In genomic region chr4:8242782-8243556, GRCh38 we compare ENCODE assay signal across 2 cellular contexts.
TF ChIP-seq lines count a peak whose summit lies in the region.

No MANE protein-coding gene starts in this region.

TF ChIP-seq in IMR-90, 13 proteins besides CTCF, POLR2A, EP300 and RAD21:
- TF ChIP-seq, protein P1, sequence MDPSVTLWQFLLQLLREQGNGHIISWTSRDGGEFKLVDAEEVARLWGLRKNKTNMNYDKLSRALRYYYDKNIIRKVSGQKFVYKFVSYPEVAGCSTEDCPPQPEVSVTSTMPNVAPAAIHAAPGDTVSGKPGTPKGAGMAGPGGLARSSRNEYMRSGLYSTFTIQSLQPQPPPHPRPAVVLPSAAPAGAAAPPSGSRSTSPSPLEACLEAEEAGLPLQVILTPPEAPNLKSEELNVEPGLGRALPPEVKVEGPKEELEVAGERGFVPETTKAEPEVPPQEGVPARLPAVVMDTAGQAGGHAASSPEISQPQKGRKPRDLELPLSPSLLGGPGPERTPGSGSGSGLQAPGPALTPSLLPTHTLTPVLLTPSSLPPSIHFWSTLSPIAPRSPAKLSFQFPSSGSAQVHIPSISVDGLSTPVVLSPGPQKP (IDR thresholded peaks at IDR 0.05; ENCODE audit: borderline replicate concordance, low read depth, low read length), result no peak
- TF ChIP-seq, protein P2, sequence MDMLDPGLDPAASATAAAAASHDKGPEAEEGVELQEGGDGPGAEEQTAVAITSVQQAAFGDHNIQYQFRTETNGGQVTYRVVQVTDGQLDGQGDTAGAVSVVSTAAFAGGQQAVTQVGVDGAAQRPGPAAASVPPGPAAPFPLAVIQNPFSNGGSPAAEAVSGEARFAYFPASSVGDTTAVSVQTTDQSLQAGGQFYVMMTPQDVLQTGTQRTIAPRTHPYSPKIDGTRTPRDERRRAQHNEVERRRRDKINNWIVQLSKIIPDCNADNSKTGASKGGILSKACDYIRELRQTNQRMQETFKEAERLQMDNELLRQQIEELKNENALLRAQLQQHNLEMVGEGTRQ (IDR thresholded peaks at IDR 0.05; ENCODE audit: low read depth, low read length), result no peak
- TF ChIP-seq BHLHE40 (IDR thresholded peaks at IDR 0.05; ENCODE audit: low read depth, low read length) (no peak), MXI1 (IDR thresholded peaks at IDR 0.05; ENCODE audit: borderline replicate concordance, low read depth, low read length) (no peak), CHD1 (IDR thresholded peaks at IDR 0.05; ENCODE audit: low read depth, low read length) (no peak), SMC3 (IDR thresholded peaks at IDR 0.05; ENCODE audit: low read depth, low read length) (no peak), MAZ (IDR thresholded peaks at IDR 0.05; ENCODE audit: borderline replicate concordance, low read depth, low read length) (no peak), NFE2L2 (IDR thresholded peaks at IDR 0.05; ENCODE audit: low read depth, low read length) (no peak), FOS (IDR thresholded peaks at IDR 0.05; ENCODE audit: low read depth, low read length) (no peak), MAFK (IDR thresholded peaks at IDR 0.05; ENCODE audit: low read depth, low read length) (no peak), RFX5 (IDR thresholded peaks at IDR 0.05; ENCODE audit: low read depth, low read length) (no peak), RCOR1 (IDR thresholded peaks at IDR 0.05; ENCODE audit: insufficient replicate concordance, low read length) (no peak), CEBPB (IDR thresholded peaks at IDR 0.05; ENCODE audit: low read depth, low read length) (no peak)

TF ChIP-seq in K562, 482 proteins besides CTCF, POLR2A, EP300 and RAD21 (continues in another document):
- TF ChIP-seq, protein P1 (CRISPR knock-in tag; IDR thresholded peaks at IDR 0.05), result no peak
- TF ChIP-seq PTBP1 (IDR thresholded peaks at IDR 0.05; ENCODE audit: low read depth, low read length), result no peak
- TF ChIP-seq ZNF76 (CRISPR knock-in tag; IDR thresholded peaks at IDR 0.05; ENCODE audit: borderline replicate concordance), result peak; percentile 55; the same call in 1 of the 2 replicates
- no peak for TF ChIP-seq ZNF436 (CRISPR knock-in tag; IDR thresholded peaks at IDR 0.05)
- TF ChIP-seq HDAC8 (tag; IDR thresholded peaks at IDR 0.05), result peak; percentile 83; the same call in 1 of the 2 replicates
- TF ChIP-seq PRMT5 (CRISPR knock-in tag; IDR thresholded peaks at IDR 0.05), result no peak
- TF ChIP-seq, protein P3, sequence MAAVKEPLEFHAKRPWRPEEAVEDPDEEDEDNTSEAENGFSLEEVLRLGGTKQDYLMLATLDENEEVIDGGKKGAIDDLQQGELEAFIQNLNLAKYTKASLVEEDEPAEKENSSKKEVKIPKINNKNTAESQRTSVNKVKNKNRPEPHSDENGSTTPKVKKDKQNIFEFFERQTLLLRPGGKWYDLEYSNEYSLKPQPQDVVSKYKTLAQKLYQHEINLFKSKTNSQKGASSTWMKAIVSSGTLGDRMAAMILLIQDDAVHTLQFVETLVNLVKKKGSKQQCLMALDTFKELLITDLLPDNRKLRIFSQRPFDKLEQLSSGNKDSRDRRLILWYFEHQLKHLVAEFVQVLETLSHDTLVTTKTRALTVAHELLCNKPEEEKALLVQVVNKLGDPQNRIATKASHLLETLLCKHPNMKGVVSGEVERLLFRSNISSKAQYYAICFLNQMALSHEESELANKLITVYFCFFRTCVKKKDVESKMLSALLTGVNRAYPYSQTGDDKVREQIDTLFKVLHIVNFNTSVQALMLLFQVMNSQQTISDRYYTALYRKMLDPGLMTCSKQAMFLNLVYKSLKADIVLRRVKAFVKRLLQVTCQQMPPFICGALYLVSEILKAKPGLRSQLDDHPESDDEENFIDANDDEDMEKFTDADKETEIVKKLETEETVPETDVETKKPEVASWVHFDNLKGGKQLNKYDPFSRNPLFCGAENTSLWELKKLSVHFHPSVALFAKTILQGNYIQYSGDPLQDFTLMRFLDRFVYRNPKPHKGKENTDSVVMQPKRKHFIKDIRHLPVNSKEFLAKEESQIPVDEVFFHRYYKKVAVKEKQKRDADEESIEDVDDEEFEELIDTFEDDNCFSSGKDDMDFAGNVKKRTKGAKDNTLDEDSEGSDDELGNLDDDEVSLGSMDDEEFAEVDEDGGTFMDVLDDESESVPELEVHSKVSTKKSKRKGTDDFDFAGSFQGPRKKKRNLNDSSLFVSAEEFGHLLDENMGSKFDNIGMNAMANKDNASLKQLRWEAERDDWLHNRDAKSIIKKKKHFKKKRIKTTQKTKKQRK (IDR thresholded peaks at IDR 0.05; ENCODE audit: borderline replicate concordance, low read depth, low read length), result no peak
- TF ChIP-seq SRF (CRISPR knock-in tag; IDR thresholded peaks at IDR 0.05), result peak; percentile 90 to 96
- TF ChIP-seq ZNF740 (CRISPR knock-in tag; IDR thresholded peaks at IDR 0.05), result no peak
- TF ChIP-seq ZNF740 (tag; IDR thresholded peaks at IDR 0.05), result peak; percentile 34 to 90; a peak in 2 of 4 replicates
- no peak for TF ChIP-seq PML (IDR thresholded peaks at IDR 0.05; ENCODE audit: low read length)
- TF ChIP-seq KLF13 (tag; IDR thresholded peaks at IDR 0.05; ENCODE audit: borderline replicate concordance, low read depth), result peak; percentile 45; the same call in 1 of the 2 replicates
- TF ChIP-seq ZFP36 (IDR thresholded peaks at IDR 0.05; ENCODE audit: low read depth, low read length, partially characterized antibody), result peak; percentile 40
- no peak for TF ChIP-seq ZNF717 (CRISPR knock-in tag; IDR thresholded peaks at IDR 0.05)
- TF ChIP-seq, protein P4, sequence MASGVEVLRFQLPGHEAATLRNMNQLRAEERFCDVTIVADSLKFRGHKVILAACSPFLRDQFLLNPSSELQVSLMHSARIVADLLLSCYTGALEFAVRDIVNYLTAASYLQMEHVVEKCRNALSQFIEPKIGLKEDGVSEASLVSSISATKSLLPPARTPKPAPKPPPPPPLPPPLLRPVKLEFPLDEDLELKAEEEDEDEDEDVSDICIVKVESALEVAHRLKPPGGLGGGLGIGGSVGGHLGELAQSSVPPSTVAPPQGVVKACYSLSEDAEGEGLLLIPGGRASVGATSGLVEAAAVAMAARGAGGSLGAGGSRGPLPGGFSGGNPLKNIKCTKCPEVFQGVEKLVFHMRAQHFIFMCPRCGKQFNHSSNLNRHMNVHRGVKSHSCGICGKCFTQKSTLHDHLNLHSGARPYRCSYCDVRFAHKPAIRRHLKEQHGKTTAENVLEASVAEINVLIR (CRISPR knock-in tag; IDR thresholded peaks at IDR 0.05), result peak; percentile 62; the same call in 1 of the 2 replicates
- no peak; a peak in 1 of 4 replicates for TF ChIP-seq FOXA3 (CRISPR knock-in tag; conservative IDR thresholded peaks at IDR 0.05 in 1 of 2, IDR thresholded peaks at IDR 0.05 in 1 of 2)
- no peak for TF ChIP-seq CBX2 (IDR thresholded peaks at IDR 0.05; ENCODE audit: insufficient read depth, low read length, poor library complexity, severe bottlenecking)
- no peak for TF ChIP-seq SAFB2 (IDR thresholded peaks at IDR 0.05; ENCODE audit: borderline replicate concordance, low read depth, low read length, severe bottlenecking)
- TF ChIP-seq NFIC (IDR thresholded peaks at IDR 0.05), result no peak
- peak; percentile 12; the same call in 1 of the 2 replicates for TF ChIP-seq ZNF316 (IDR thresholded peaks at IDR 0.05)
- no peak for TF ChIP-seq LARP7 (IDR thresholded peaks at IDR 0.05)
- TF ChIP-seq SMARCC2 (IDR thresholded peaks at IDR 0.05; ENCODE audit: low read depth), result no peak
- TF ChIP-seq CREB3 (tag; conservative IDR thresholded peaks at IDR 0.05; ENCODE audit: low read depth), result peak; percentile 91
- peak; percentile 95 for TF ChIP-seq PTRF (tag; IDR thresholded peaks at IDR 0.05)
- TF ChIP-seq DMBX1 (CRISPR knock-in tag; IDR thresholded peaks at IDR 0.05; ENCODE audit: borderline replicate concordance), result peak; percentile 47; the same call in 1 of the 2 replicates
- 0 out of 2 replicates have a peak, but pooled peaks have one; percentile 49 for TF ChIP-seq ZNF589 (CRISPR knock-in tag; IDR thresholded peaks at IDR 0.05; ENCODE audit: low read depth)
- no peak for TF ChIP-seq ZNF780A (CRISPR knock-in tag; IDR thresholded peaks at IDR 0.05)
- peak; percentile 89; the same call in 1 of the 2 replicates for TF ChIP-seq ID3 (CRISPR knock-in tag; IDR thresholded peaks at IDR 0.05)
- TF ChIP-seq ID3 (tag; IDR thresholded peaks at IDR 0.05), result peak; percentile 92
- TF ChIP-seq HNRNPL (IDR thresholded peaks at IDR 0.05; ENCODE audit: low read depth, low read length), result no peak
- TF ChIP-seq ZNF551 (CRISPR knock-in tag; IDR thresholded peaks at IDR 0.05), result no peak
- TF ChIP-seq STAT5A (IDR thresholded peaks at IDR 0.05; ENCODE audit: borderline replicate concordance, low read length), result peak; percentile 73
- no peak for TF ChIP-seq MAZ (CRISPR knock-in tag; conservative IDR thresholded peaks at IDR 0.05 in 1 of 2, IDR thresholded peaks at IDR 0.05 in 1 of 2)
- no peak for TF ChIP-seq SUPT5H (IDR thresholded peaks at IDR 0.05)
- peak; percentile 74; the same call in 1 of the 2 replicates for TF ChIP-seq BACH1 (tag; IDR thresholded peaks at IDR 0.05)
- peak; percentile 60; the same call in 1 of the 2 replicates for TF ChIP-seq ZNF584 (CRISPR knock-in tag; IDR thresholded peaks at IDR 0.05; ENCODE audit: low read depth)
- TF ChIP-seq PCBP1 (IDR thresholded peaks at IDR 0.05; ENCODE audit: low read depth, low read length, poor library complexity, severe bottlenecking), result no peak
- peak; percentile 83 for TF ChIP-seq ZNF175 (CRISPR knock-in tag; IDR thresholded peaks at IDR 0.05; ENCODE audit: low read depth)
- TF ChIP-seq HNRNPLL (IDR thresholded peaks at IDR 0.05; ENCODE audit: low read depth, low read length, poor library complexity, severe bottlenecking), result no peak
- TF ChIP-seq, protein P5, sequence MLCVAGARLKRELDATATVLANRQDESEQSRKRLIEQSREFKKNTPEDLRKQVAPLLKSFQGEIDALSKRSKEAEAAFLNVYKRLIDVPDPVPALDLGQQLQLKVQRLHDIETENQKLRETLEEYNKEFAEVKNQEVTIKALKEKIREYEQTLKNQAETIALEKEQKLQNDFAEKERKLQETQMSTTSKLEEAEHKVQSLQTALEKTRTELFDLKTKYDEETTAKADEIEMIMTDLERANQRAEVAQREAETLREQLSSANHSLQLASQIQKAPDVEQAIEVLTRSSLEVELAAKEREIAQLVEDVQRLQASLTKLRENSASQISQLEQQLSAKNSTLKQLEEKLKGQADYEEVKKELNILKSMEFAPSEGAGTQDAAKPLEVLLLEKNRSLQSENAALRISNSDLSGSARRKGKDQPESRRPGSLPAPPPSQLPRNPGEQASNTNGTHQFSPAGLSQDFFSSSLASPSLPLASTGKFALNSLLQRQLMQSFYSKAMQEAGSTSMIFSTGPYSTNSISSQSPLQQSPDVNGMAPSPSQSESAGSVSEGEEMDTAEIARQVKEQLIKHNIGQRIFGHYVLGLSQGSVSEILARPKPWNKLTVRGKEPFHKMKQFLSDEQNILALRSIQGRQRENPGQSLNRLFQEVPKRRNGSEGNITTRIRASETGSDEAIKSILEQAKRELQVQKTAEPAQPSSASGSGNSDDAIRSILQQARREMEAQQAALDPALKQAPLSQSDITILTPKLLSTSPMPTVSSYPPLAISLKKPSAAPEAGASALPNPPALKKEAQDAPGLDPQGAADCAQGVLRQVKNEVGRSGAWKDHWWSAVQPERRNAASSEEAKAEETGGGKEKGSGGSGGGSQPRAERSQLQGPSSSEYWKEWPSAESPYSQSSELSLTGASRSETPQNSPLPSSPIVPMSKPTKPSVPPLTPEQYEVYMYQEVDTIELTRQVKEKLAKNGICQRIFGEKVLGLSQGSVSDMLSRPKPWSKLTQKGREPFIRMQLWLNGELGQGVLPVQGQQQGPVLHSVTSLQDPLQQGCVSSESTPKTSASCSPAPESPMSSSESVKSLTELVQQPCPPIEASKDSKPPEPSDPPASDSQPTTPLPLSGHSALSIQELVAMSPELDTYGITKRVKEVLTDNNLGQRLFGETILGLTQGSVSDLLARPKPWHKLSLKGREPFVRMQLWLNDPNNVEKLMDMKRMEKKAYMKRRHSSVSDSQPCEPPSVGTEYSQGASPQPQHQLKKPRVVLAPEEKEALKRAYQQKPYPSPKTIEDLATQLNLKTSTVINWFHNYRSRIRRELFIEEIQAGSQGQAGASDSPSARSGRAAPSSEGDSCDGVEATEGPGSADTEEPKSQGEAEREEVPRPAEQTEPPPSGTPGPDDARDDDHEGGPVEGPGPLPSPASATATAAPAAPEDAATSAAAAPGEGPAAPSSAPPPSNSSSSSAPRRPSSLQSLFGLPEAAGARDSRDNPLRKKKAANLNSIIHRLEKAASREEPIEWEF (CRISPR knock-in tag; IDR thresholded peaks at IDR 0.05), result peak; percentile 77
- TF ChIP-seq HINFP (tag; conservative IDR thresholded peaks at IDR 0.05; ENCODE audit: low read depth), result peak; percentile 76
